Comparison of ENCODE assay signal across 13 cellular contexts in the genomic region with DNA sequence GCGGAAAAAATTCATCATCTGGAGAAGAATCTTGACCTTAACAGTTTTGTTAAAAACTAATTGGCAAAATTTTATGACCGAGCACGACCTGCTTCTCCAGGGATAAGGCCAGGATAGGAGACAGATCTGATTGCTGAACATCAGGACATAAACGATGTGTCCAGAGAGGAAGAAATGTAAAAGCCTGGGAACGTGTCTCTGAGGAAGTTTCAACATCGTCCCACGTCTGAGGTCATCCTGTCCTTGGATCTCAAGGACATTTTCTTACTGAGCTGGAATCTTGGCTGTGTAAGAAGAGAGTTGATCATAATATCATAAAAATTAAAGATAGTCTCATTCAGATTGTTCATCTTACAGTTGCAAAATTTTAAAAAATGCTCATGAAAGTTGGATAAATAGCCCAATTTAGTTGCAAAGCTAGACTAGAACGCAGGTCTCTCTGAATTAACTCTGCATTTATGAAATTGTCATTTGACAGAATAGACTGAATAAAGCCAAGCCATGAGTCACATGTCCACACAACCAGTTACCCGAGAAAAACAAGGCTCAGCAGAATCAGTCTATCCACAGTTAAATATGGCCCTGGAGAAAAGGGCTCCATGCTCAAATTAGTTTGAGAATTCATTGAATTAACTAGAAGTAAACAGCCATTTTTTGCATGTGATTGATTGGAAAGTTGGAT.
A peak's percentile ranks its signal among the peaks of the same experiment; 100 is the strongest.
DNase-seq lines count a peak whose midpoint lies in the region; ATAC-seq and TF ChIP-seq lines count a peak whose summit lies in the region.
"Had no signal": no experiment of that assay in that cellular context is flagged by ENCODE, and none has a peak within 500 bp of the region (broad histone marks: within the 10 kb centered on the region; RNA-seq: fewer than 3 reads in every experiment).

No MANE protein-coding gene starts in this region.

- H3K27ac ChIP-seq in suprapubic skin (peak overlapping the region; percentile 56), H9 (ENCODE audit: insufficient read length, low read depth, low read length) (no peak overlapping the region)
- no peak overlapping the region for H3K27ac ChIP-seq in effector memory CD4-positive, alpha-beta T cell (ENCODE audit: insufficient read depth, low read length, poor library complexity, severe bottlenecking)

- no peak overlapping the region for H2BK20ac ChIP-seq in H9 (ENCODE audit: low read depth, low read length, poor library complexity, severe bottlenecking)

- no peaks in the 10 kb centered on the region for H3K79me1 ChIP-seq in H9 (ENCODE audit: insufficient read depth, low read depth, low read length, poor library complexity, severe bottlenecking)

- no peak overlapping the region for H2AK5ac ChIP-seq in H9 (ENCODE audit: insufficient read length, low read length)

- no peak overlapping the region for H2BK5ac ChIP-seq in H9 (ENCODE audit: insufficient read length, low read length)

- H3K56ac ChIP-seq in H9 (ENCODE audit: insufficient read length, low read depth, low read length): no peak overlapping the region

- no peaks in the 10 kb centered on the region for H3K9me3 ChIP-seq in suprapubic skin
- H3K9me3 ChIP-seq in H9 (ENCODE audit: control insufficient read depth, low read depth, low read length): no peaks in the 10 kb centered on the region
- H3K9me3 ChIP-seq in effector memory CD4-positive, alpha-beta T cell (ENCODE audit: control insufficient read depth, low read length): no peaks in the 10 kb centered on the region

- H3K9ac ChIP-seq in H9 (ENCODE audit: extremely low read depth, insufficient read length, low read length): no peak overlapping the region

- TF ChIP-seq EP300 in suprapubic skin (IDR thresholded peaks at IDR 0.05): no peak

- intact Hi-C loops in left ventricle myocardium superior (cut with micrococcal nuclease) (no loop called here), CD14-positive monocyte (cut with micrococcal nuclease) (no loop called here)

- no peak overlapping the region for H2BK120ac ChIP-seq in H9 (ENCODE audit: low read depth, low read length, poor library complexity, severe bottlenecking)

- 57% methylated on average over 9 of the region's 9 CpGs for WGBS in suprapubic skin
- no CpG with 5 or more reads among the region's 9 CpGs for WGBS in H9 (ENCODE audit: extremely low coverage, insufficient read length, low lambda C conversion rate)

- no peak overlapping the region for H3T11ph ChIP-seq in H9 (ENCODE audit: low read length)

- H3K79me2 ChIP-seq in H9 (ENCODE audit: insufficient read depth, low read length): no peaks in the 10 kb centered on the region

- H3K9me3 Mint-ChIP-seq in H9 (no peaks in the 10 kb centered on the region), CD14-positive monocyte (peaks cover 0 to 6% (median 3%) of the 10 kb centered on the region in 7 donors)
- H3K9me3 Mint-ChIP-seq: CD8-positive, alpha-beta memory T cell had no signal

- H3K27me3 ChIP-seq in suprapubic skin (no peaks in the 10 kb centered on the region), H9 (ENCODE audit: insufficient read depth, low read length) (no peaks in the 10 kb centered on the region)
- no peaks in the 10 kb centered on the region for H3K27me3 ChIP-seq in effector memory CD4-positive, alpha-beta T cell (replicated peaks; ENCODE audit: control insufficient read depth, insufficient read depth, low read length, poor library complexity, severe bottlenecking)

- no peak overlapping the region for H3K4me2 ChIP-seq in H9 (ENCODE audit: insufficient read depth, insufficient read length, low read length)

- no peak for TF ChIP-seq CTCF in suprapubic skin (IDR thresholded peaks at IDR 0.05)
- TF ChIP-seq CTCF in H9 (conservative IDR thresholded peaks at IDR 0.05): no peak
- no peak for TF ChIP-seq CTCF in CD14-positive monocyte (IDR thresholded peaks at IDR 0.05)

- H3K4ac ChIP-seq in H9 (ENCODE audit: low read depth, low read length): no peak overlapping the region

- H3K27me3 Mint-ChIP-seq in H9 (ENCODE audit: low read depth): peaks cover 4% of the 10 kb centered on the region
- peaks cover 0 to 1% (median 0%) of the 10 kb centered on the region in 3 donors for H3K27me3 Mint-ChIP-seq in CD14-positive monocyte (ENCODE audit: low read depth in 3 of 3)

- no peak overlapping the region for H3K14ac ChIP-seq in H9 (ENCODE audit: insufficient read depth, low read length)

- no peak overlapping the region for H3K18ac ChIP-seq in H9 (ENCODE audit: insufficient read length, low read depth, low read length)

- DNase-seq in EL: peak; percentile 11
- DNase-seq in left ventricle myocardium superior: no peak
- peak in 1 of 2 donors; percentile 72 for DNase-seq in suprapubic skin (ENCODE audit: low spot score in 2 of 2)
- no peak for DNase-seq in H9
- DNase-seq in effector memory CD4-positive, alpha-beta T cell: no peak
- no peak for DNase-seq in activated naive CD4-positive, alpha-beta T cell treated with anti-CD3 and anti-CD28 coated beads, Interleukin-2, amount 50 U/mL, for 16 hours
- no peak for DNase-seq in CD14-positive monocyte (ENCODE audit: low spot score)
- DNase-seq: CD8-positive, alpha-beta memory T cell; DMS 273 treated with DMSO at 0.1 percent for 48 hours; KG1; NCI-H1092; NCI-H1694 had no signal

- no peak overlapping the region for H2AFZ ChIP-seq in H9 (ENCODE audit: low read length)

- H2BK12ac ChIP-seq in H9 (ENCODE audit: insufficient read length, low read depth, low read length): no peak overlapping the region

- no peak overlapping the region for H3K27ac Mint-ChIP-seq in H9
- H3K27ac Mint-ChIP-seq in CD14-positive monocyte: no peak overlapping the region
- H3K27ac Mint-ChIP-seq: CD8-positive, alpha-beta memory T cell had no signal

- no peak overlapping the region for H4K91ac ChIP-seq in H9 (ENCODE audit: insufficient read length, low read depth, low read length)

- no peak overlapping the region for H4K8ac ChIP-seq in H9 (replicated peaks; ENCODE audit: insufficient read length, low read depth, low read length)

- H3K23me2 ChIP-seq in H9 (ENCODE audit: insufficient read length, low read depth, low read length, poor library complexity, severe bottlenecking): no peaks in the 10 kb centered on the region

- H3K4me3 Mint-ChIP-seq in H9 (no peak overlapping the region), CD14-positive monocyte (no peak overlapping the region)
- H3K4me3 Mint-ChIP-seq: CD8-positive, alpha-beta memory T cell had no signal

- H4K5ac ChIP-seq in H9 (ENCODE audit: insufficient read length, low read depth, low read length): no peak overlapping the region

- ATAC-seq in esophagus mucosa (peak; percentile 60), left ventricle myocardium superior (peak; percentile 97)

- no peak overlapping the region for H2BK15ac ChIP-seq in H9 (ENCODE audit: low read depth, low read length)

- no peaks in the 10 kb centered on the region for H4K20me1 ChIP-seq in H9 (ENCODE audit: control insufficient read depth, insufficient read depth, insufficient read length)

- no peak overlapping the region for H3K23ac ChIP-seq in H9 (ENCODE audit: insufficient read length, low read depth, low read length)

- H3K4me1 Mint-ChIP-seq in H9 (no peaks in the 10 kb centered on the region), CD14-positive monocyte (no peaks in the 10 kb centered on the region)
- H3K4me1 Mint-ChIP-seq: CD8-positive, alpha-beta memory T cell had no signal

- no peaks in the 10 kb centered on the region for H3K4me1 ChIP-seq in suprapubic skin
- no peaks in the 10 kb centered on the region for H3K4me1 ChIP-seq in H9 (ENCODE audit: insufficient read depth, low read length)
- no peaks in the 10 kb centered on the region for H3K4me1 ChIP-seq in effector memory CD4-positive, alpha-beta T cell (ENCODE audit: control insufficient read depth, insufficient read depth, low read length, poor library complexity, severe bottlenecking)

- no peak for TF ChIP-seq POLR2A in suprapubic skin (IDR thresholded peaks at IDR 0.05)

- no peaks in the 10 kb centered on the region for H3K36me3 Mint-ChIP-seq in H9 (ENCODE audit: insufficient read depth in 1 of 3, low read depth in 3 of 3)
- H3K36me3 Mint-ChIP-seq in CD14-positive monocyte: no peaks in the 10 kb centered on the region
- H3K36me3 Mint-ChIP-seq: CD8-positive, alpha-beta memory T cell had no signal

- H3K4me3 ChIP-seq in suprapubic skin: no peak overlapping the region
- no peak overlapping the region for H3K4me3 ChIP-seq in effector memory CD4-positive, alpha-beta T cell (ENCODE audit: insufficient read depth, low read depth, low read length, poor library complexity, severe bottlenecking)

- H3K36me3 ChIP-seq in suprapubic skin: no peaks in the 10 kb centered on the region
- no peaks in the 10 kb centered on the region for H3K36me3 ChIP-seq in effector memory CD4-positive, alpha-beta T cell (ENCODE audit: control insufficient read depth, insufficient read depth, low read length)
